8 cellular contexts compared by ENCODE assay signal in genomic region chr7:55597944-55598499, GRCh38. TPM values are rescaled to one million over a fixed set of nuclear protein-coding genes. Genes with fewer than 3 reads are reported as not detected.
DNase-seq lines count a peak whose midpoint lies in the region; ATAC-seq, FAIRE-seq and TF ChIP-seq lines count a peak whose summit lies in the region.
"Not testable (repeated sequence)": the region's sequence is repeated elsewhere in the genome, so short reads cannot be mapped to it uniquely, and the experiment has no call there.

No MANE protein-coding gene starts in this region.

- not testable (repeated sequence) for H3K27ac ChIP-seq in endothelial cell of umbilical vein (ENCODE audit: insufficient read depth, low read depth, low read length); HepG2 (ENCODE audit: extremely low read length, insufficient read depth, low read length)

- H2AFZ ChIP-seq in endothelial cell of umbilical vein (ENCODE audit: low read depth, low read length); HepG2 (ENCODE audit: low read length): not testable (repeated sequence)

- H3K9ac ChIP-seq in endothelial cell of umbilical vein (replicated peaks; ENCODE audit: extremely low read depth, insufficient read depth, low read length); HepG2 (ENCODE audit: insufficient read depth, low read depth, low read length): not testable (repeated sequence)

- not testable (repeated sequence) for H3K27me3 ChIP-seq in endothelial cell of umbilical vein (ENCODE audit: control insufficient read depth in 2 of 2, insufficient read depth in 2 of 2, low read length in 2 of 2); HepG2 (ENCODE audit: control insufficient read depth in 1 of 2, insufficient read depth in 2 of 2, low read length in 2 of 2)

- H3K9me3 Mint-ChIP-seq in activated CD4-positive, alpha-beta T cell treated with anti-CD3 and anti-CD28 coated beads for 36 hours (ENCODE audit: low read depth); stimulated activated naive B cell treated with anti-CD40 and anti-IgM and Interleukin-4, amounts not matched to agents 10 μg/mL and 1 μg/mL and 100 μg/mL, for 72 hours: not testable (repeated sequence)

- CTCF ChIA-PET in activated CD4-positive, alpha-beta T cell treated with anti-CD3 and anti-CD28 coated beads for 36 hours (lab: Charles Lee), result interaction anchor here (0.6 to 1.5 kb wide), 11 partner anchors 9 to 343 kb away, joined by 3 to 5 read pairs (median 3); no protein-coding TSS in a partner anchor
- CTCF ChIA-PET in endothelial cell of umbilical vein (lab: Charles Lee), result interaction anchor here (0.6 to 2.3 kb wide), 11 partner anchors 10 to 321 kb away, joined by 3 to 12 read pairs (median 4); no protein-coding TSS in a partner anchor
- CTCF ChIA-PET in HepG2 (lab: Yijun Ruan, JAX; ENCODE audit: low intra/inter-chr PET ratio, low total read pairs), result interaction anchor here (1.1 kb wide), 1 partner anchor 165 kb away, joined by 3 read pairs; no protein-coding TSS in a partner anchor

- H3K4me3 ChIP-seq in endothelial cell of umbilical vein (replicated peaks in 1 of 3; ENCODE audit: insufficient read depth in 1 of 3, low read depth in 1 of 3, low read length in 3 of 3); HepG2 (replicated peaks in 1 of 3; ENCODE audit: insufficient read depth in 1 of 3, low read depth in 2 of 3, low read length in 3 of 3): not testable (repeated sequence)

- H3K4me2 ChIP-seq in endothelial cell of umbilical vein (ENCODE audit: insufficient read depth, low read length), result not testable (repeated sequence)
- H3K4me2 ChIP-seq in HepG2 (ENCODE audit: low read depth, low read length), result peak overlapping the region; percentile 45; the same call in 1 of the 2 replicates

- not testable (repeated sequence) for H3K36me3 Mint-ChIP-seq in activated CD4-positive, alpha-beta T cell treated with anti-CD3 and anti-CD28 coated beads for 36 hours (ENCODE audit: low read depth); stimulated activated naive B cell treated with anti-CD40 and anti-IgM and Interleukin-4, amounts not matched to agents 10 μg/mL and 1 μg/mL and 100 μg/mL, for 72 hours

- peak; percentile 41 for DNase-seq in DMS 273 (lab: John Stamatoyannopoulos, UW; ENCODE audit: unreplicated experiment)
- DNase-seq in GM20000 (ENCODE audit: low spot score); activated CD4-positive, alpha-beta T cell treated with anti-CD3 and anti-CD28 coated beads for 36 hours; HepG2 (ENCODE audit: low spot score); stimulated activated naive B cell treated with anti-CD40 and anti-IgM and Interleukin-4, amounts not matched to agents 10 μg/mL and 1 μg/mL and 100 μg/mL, for 72 hours: not testable (repeated sequence)
- DNase-seq in NCI-H2227 (lab: John Stamatoyannopoulos, UW; ENCODE audit: unreplicated experiment), result peak; percentile 4
- DNase-seq in endothelial cell of umbilical vein (ENCODE audit: low read depth, low spot score), result peak; percentile 14

- 19% methylated on average over 4 of the region's 4 CpGs for WGBS in HepG2 (ENCODE audit: low lambda C conversion rate)

- H3K9me1 ChIP-seq in endothelial cell of umbilical vein (replicated peaks; ENCODE audit: control insufficient read depth, extremely low read depth, insufficient read depth, low read length), result not testable (repeated sequence)

- H3K79me2 ChIP-seq in endothelial cell of umbilical vein (ENCODE audit: control insufficient read depth, insufficient read depth, low read length); HepG2 (ENCODE audit: insufficient read depth, low read length): not testable (repeated sequence)

- TF ChIP-seq CTCF in GM20000 (IDR thresholded peaks at IDR 0.05; ENCODE audit: extremely low read depth, missing control alignments) (peak; percentile 22), endothelial cell of umbilical vein (IDR thresholded peaks at IDR 0.05; ENCODE audit: extremely low read depth in 1 of 2, insufficient read depth in 1 of 2, low read depth in 1 of 2, low read length in 2 of 2) (peak in 1 of 2 donors; percentile 27), HepG2 (CRISPR knock-in tag; IDR thresholded peaks at IDR 0.05) (peak; percentile 53)

- TF ChIP-seq POLR2A in endothelial cell of umbilical vein (IDR thresholded peaks at IDR 0.05; ENCODE audit: low read depth, low read length); HepG2 (IDR thresholded peaks at IDR 0.05; ENCODE audit: insufficient read depth in 1 of 2, low read depth in 2 of 2, low read length in 2 of 2): not testable (repeated sequence)

- not testable (repeated sequence) for H3K9me3 ChIP-seq in endothelial cell of umbilical vein (replicated peaks; ENCODE audit: control insufficient read depth, insufficient read depth, low read length); HepG2 (ENCODE audit: low read length)

- not testable (repeated sequence) for H4K20me1 ChIP-seq in endothelial cell of umbilical vein (replicated peaks; ENCODE audit: control insufficient read depth, extremely low read depth, insufficient read depth, low read length); HepG2 (ENCODE audit: insufficient read depth, low read length)

- intact Hi-C loops in activated CD4-positive, alpha-beta T cell treated with anti-CD3 and anti-CD28 coated beads for 36 hours (cut with DNase I, micrococcal nuclease), result loop anchor here (1.0 to 5.0 kb wide), 2 partner anchors 165 to 316 kb away; no protein-coding TSS in a partner anchor
- intact Hi-C loops in endothelial cell of umbilical vein (cut with micrococcal nuclease), result loop anchor here (1.0 kb wide), 1 partner anchor 165 kb away; no protein-coding TSS in a partner anchor
- intact Hi-C loops in HepG2 (cut with micrococcal nuclease; ENCODE audit: unreplicated experiment), result not testable (repeated sequence)

- not testable (repeated sequence) for TF ChIP-seq EP300 in HepG2 (IDR thresholded peaks at IDR 0.05; ENCODE audit: low read depth in 2 of 2, low read length in 2 of 2); HepG2 (CRISPR knock-in tag; IDR thresholded peaks at IDR 0.05; ENCODE audit: borderline replicate concordance)

- POLR2A ChIA-PET in activated CD4-positive, alpha-beta T cell treated with anti-CD3 and anti-CD28 coated beads for 36 hours (lab: Charles Lee); endothelial cell of umbilical vein (lab: Charles Lee); HepG2 (lab: Yijun Ruan, JAX): not testable (repeated sequence)

- FAIRE-seq in endothelial cell of umbilical vein (lab: Jason Lieb, UNC) (peak; percentile 91), HepG2 (lab: Jason Lieb, UNC) (peak; percentile 81)

- in situ Hi-C loops in HepG2 (cut with HindIII; ENCODE audit: extremely low pct_ligation_motif_present, low pct_unique_long_range_greater_than_20kb), result loop anchor here (10.0 kb wide), 2 partner anchors 163 to 323 kb away; no protein-coding TSS in a partner anchor

- H3K27me3 Mint-ChIP-seq in activated CD4-positive, alpha-beta T cell treated with anti-CD3 and anti-CD28 coated beads for 36 hours, result not testable (repeated sequence)
- peaks cover 5 to 10% of the 10 kb centered on the region in 2 donors for H3K27me3 Mint-ChIP-seq in stimulated activated naive B cell treated with anti-CD40 and anti-IgM and Interleukin-4, amounts not matched to agents 10 μg/mL and 1 μg/mL and 100 μg/mL, for 72 hours

- not testable (repeated sequence) for H3K36me3 ChIP-seq in endothelial cell of umbilical vein (ENCODE audit: control insufficient read depth in 2 of 2, extremely low read depth in 1 of 2, insufficient read depth in 2 of 2, low read length in 2 of 2); HepG2 (replicated peaks in 1 of 2; ENCODE audit: control insufficient read depth in 1 of 2, insufficient read depth in 2 of 2, low read length in 2 of 2)

- ATAC-seq in HG02981 (IDR thresholded peaks at IDR 0.05; ENCODE audit: unreplicated experiment) (peak; percentile 49), HepG2 (peak; percentile 66)
- ATAC-seq in activated CD4-positive, alpha-beta T cell treated with anti-CD3 and anti-CD28 coated beads for 36 hours, result peak; percentile 64
- ATAC-seq in stimulated activated naive B cell treated with anti-CD40 and anti-IgM and Interleukin-4, amounts not matched to agents 10 μg/mL and 1 μg/mL and 100 μg/mL, for 72 hours (replicated peaks), result peak; percentile 67 to 72

- not testable (repeated sequence) for H3K4me3 Mint-ChIP-seq in activated CD4-positive, alpha-beta T cell treated with anti-CD3 and anti-CD28 coated beads for 36 hours; stimulated activated naive B cell treated with anti-CD40 and anti-IgM and Interleukin-4, amounts not matched to agents 10 μg/mL and 1 μg/mL and 100 μg/mL, for 72 hours

- not testable (repeated sequence) for H3K4me1 Mint-ChIP-seq in activated CD4-positive, alpha-beta T cell treated with anti-CD3 and anti-CD28 coated beads for 36 hours
- peaks cover 13 to 30% of the 10 kb centered on the region in 2 donors for H3K4me1 Mint-ChIP-seq in stimulated activated naive B cell treated with anti-CD40 and anti-IgM and Interleukin-4, amounts not matched to agents 10 μg/mL and 1 μg/mL and 100 μg/mL, for 72 hours

- dilution Hi-C loops in endothelial cell of umbilical vein (cut with MboI; ENCODE audit: extremely low pct_ligation_motif_present, low sequenced_read_pairs), result not testable (repeated sequence)

- BruUV-seq in endothelial cell of umbilical vein (replicated peaks; lab: Mats Ljungman, UMichigan); HepG2 (replicated peaks; lab: Mats Ljungman, UMichigan): not testable (repeated sequence)

- not testable (repeated sequence) for H3K4me1 ChIP-seq in endothelial cell of umbilical vein (ENCODE audit: control insufficient read depth, extremely low read depth, insufficient read depth, low read length); HepG2 (ENCODE audit: insufficient read depth, low read length)

- not testable (repeated sequence) for TF ChIP-seq RAD21 in HepG2 (CRISPR knock-in tag; IDR thresholded peaks at IDR 0.05)

- H3K27ac Mint-ChIP-seq in activated CD4-positive, alpha-beta T cell treated with anti-CD3 and anti-CD28 coated beads for 36 hours; stimulated activated naive B cell treated with anti-CD40 and anti-IgM and Interleukin-4, amounts not matched to agents 10 μg/mL and 1 μg/mL and 100 μg/mL, for 72 hours: not testable (repeated sequence)

RNA-seq across cellular contexts. Expression of gene VOPP1, which starts 25.7 kb away (rescaled TPM):
- 10 to 100 TPM; 63.7 to 64.2 TPM for total RNA-seq in activated CD4-positive, alpha-beta T cell treated with anti-CD3 and anti-CD28 coated beads for 36 hours
- total RNA-seq in endothelial cell of umbilical vein (154 and 159 TPM in 2 replicates), HepG2 (2016; rRNA removed; fragmentation: Illumina TruSeq; extraction: Trizol) (49.9 and 55.3 TPM in 2 replicates)
- polyA plus RNA-seq in endothelial cell of umbilical vein (85.6 and 86.2 TPM in 2 replicates), HepG2 (2011; rRNA removed) (21.3 and 21.8 TPM in 2 replicates)
- 75.4 and 78.2 TPM in 2 replicates for polyA plus RNA-seq in endothelial cell of umbilical vein (2011; cell fraction: cytosol; rRNA removed)
- polyA plus RNA-seq in endothelial cell of umbilical vein (2011; cell fraction: nucleus; rRNA removed), result 48.0 and 51.2 TPM in 2 replicates
- polyA plus RNA-seq in endothelial cell of umbilical vein (2012), result 105 and 140 TPM in 2 replicates
- 159 and 181 TPM in 2 replicates for polyA minus RNA-seq in endothelial cell of umbilical vein
- 29.9 TPM for polyA minus RNA-seq in endothelial cell of umbilical vein (2011; cell fraction: cytosol; rRNA and poly(A)+ RNA removed)
- polyA minus RNA-seq in endothelial cell of umbilical vein (2011; cell fraction: nucleus; rRNA and poly(A)+ RNA removed), result 54.7 and 67.8 TPM in 2 replicates
- total RNA-seq in HepG2 (2016; cell fraction: cytosol; rRNA removed; fragmentation: Illumina TruSeq; extraction: Trizol; ENCODE audit: low read depth), result 29.6 and 31.7 TPM in 2 replicates
- total RNA-seq in HepG2 (2016; cell fraction: insoluble cytoplasmic fraction; rRNA removed; fragmentation: Illumina TruSeq; extraction: Trizol), result 43.7 and 56.7 TPM in 2 replicates
- 74.9 and 78.9 TPM in 2 replicates for total RNA-seq in HepG2 (2016; cell fraction: membrane; rRNA removed; fragmentation: Illumina TruSeq; extraction: Trizol)
- total RNA-seq in HepG2 (2016; cell fraction: nucleus; rRNA removed; fragmentation: Illumina TruSeq; extraction: Trizol), result 43.5 and 50.2 TPM in 2 replicates
- polyA plus RNA-seq in HepG2 (2011; cell fraction: cytosol; rRNA removed), result 21.1 and 24.6 TPM in 2 replicates
- polyA plus RNA-seq in HepG2 (2011; cell fraction: nucleus; rRNA removed), result 12.5 and 14.4 TPM in 2 replicates
- 24.1 and 26.8 TPM in 2 replicates for polyA plus RNA-seq in HepG2 (2012)
- 32.1 and 36.4 TPM in 2 replicates for polyA plus RNA-seq in HepG2 (2016; cell fraction: cytosol; fragmentation: Illumina TruSeq; extraction: Trizol; ENCODE audit: low read depth)
- 38.0 and 40.3 TPM in 2 replicates for polyA plus RNA-seq in HepG2 (2016; cell fraction: insoluble cytoplasmic fraction; fragmentation: Illumina TruSeq; extraction: Trizol; ENCODE audit: low read depth)
- polyA plus RNA-seq in HepG2 (2016; cell fraction: membrane; fragmentation: Illumina TruSeq; extraction: Trizol; ENCODE audit: low read depth), result 62.2 and 67.1 TPM in 2 replicates
- polyA plus RNA-seq in HepG2 (2016; cell fraction: nucleus; fragmentation: Illumina TruSeq; extraction: Trizol; ENCODE audit: insufficient read depth, low read depth), result 49.8 and 50.9 TPM in 2 replicates
- polyA minus RNA-seq in HepG2 (2011; rRNA and poly(A)+ RNA removed; ENCODE audit: low replicate concordance), result 59.2 and 63.5 TPM in 2 replicates
- 28.0 and 28.5 TPM in 2 replicates for polyA minus RNA-seq in HepG2 (2011; cell fraction: cytosol; rRNA and poly(A)+ RNA removed)
- polyA minus RNA-seq in HepG2 (2011; cell fraction: nucleus; rRNA and poly(A)+ RNA removed), result 19.4 and 23.2 TPM in 2 replicates
